Comparison of ENCODE assay signal across 19 cellular contexts in the genomic region with DNA sequence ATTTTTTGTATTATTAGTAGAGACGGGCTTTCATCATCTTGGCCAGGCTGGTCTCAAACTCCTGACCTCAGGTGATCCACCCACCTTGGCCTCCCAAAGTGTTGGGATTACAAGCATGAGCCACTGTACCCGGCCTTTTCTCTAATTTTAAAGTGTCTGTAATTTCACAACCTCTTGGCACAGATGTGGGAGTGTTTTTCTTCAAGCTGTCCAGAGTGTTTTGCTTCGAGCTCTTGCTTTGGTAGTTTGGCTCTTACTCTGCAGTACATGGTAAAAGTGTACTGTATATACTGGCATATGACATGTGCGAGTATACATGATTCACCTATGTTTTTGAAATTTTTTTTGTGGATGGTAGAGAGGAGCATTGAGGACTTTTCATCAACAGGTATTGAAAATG. TPM values are rescaled to one million over a fixed set of nuclear protein-coding genes. Genes with fewer than 3 reads are reported as not detected.
DNase-seq lines count a peak whose midpoint lies in the region; ATAC-seq, FAIRE-seq and TF ChIP-seq lines count a peak whose summit lies in the region.
"Had no signal": no experiment of that assay in that cellular context is flagged by ENCODE, and none has a peak within 500 bp of the region (broad histone marks: within the 10 kb centered on the region; RNA-seq: fewer than 3 reads in every experiment).

No MANE protein-coding gene starts in this region.

- no peak overlapping the region for H3K4me2 ChIP-seq in GM12878 (ENCODE audit: control insufficient read depth, insufficient read depth)

- FAIRE-seq in GM12878 (lab: Jason Lieb, UNC) = no peak

- no peak for TF ChIP-seq RAD21 in GM12878 (IDR thresholded peaks at IDR 0.05; ENCODE audit: insufficient read depth, low read depth, low read length)

- in situ Hi-C loops in GM12878 (cut with MboI) = loop anchor here (10.0 kb wide), 1 partner anchor 93 kb away; no protein-coding TSS in a partner anchor

- no TSS peak for BruUV-seq in GM12878 (replicated peaks; lab: Mats Ljungman, UMichigan)

- H3K9ac ChIP-seq in GM12878 (ENCODE audit: control insufficient read depth, insufficient read depth, low read length) = no peak overlapping the region

- H3K9me3 ChIP-seq in GM12878 (replicated peaks; ENCODE audit: control insufficient read depth, insufficient read depth, low read length) = no peaks in the 10 kb centered on the region
- H3K9me3 ChIP-seq: HAP-1 had no signal

- 82% methylated on average over 4 of the region's 4 CpGs for WGBS in GM12878 (ENCODE audit: insufficient coverage, insufficient replicate concordance, low lambda C conversion rate, missing lambda C conversion rate)

- H3K4me1 Mint-ChIP-seq in CD14-positive monocyte = peaks cover 78% of the 10 kb centered on the region

- H3K36me3 Mint-ChIP-seq in CD14-positive monocyte = peaks cover 84 to 93% of the 10 kb centered on the region in 2 donors

- H3K27me3 ChIP-seq in GM12878 (replicated peaks in 1 of 2; ENCODE audit: control insufficient read depth in 2 of 2, insufficient read depth in 2 of 2, low read length in 1 of 2) = no peaks in the 10 kb centered on the region

- peaks cover 0 to 6% (median 0%) of the 10 kb centered on the region in 7 donors for H3K9me3 Mint-ChIP-seq in CD14-positive monocyte

- CTCF ChIA-PET in GM12878 (lab: Yijun Ruan, JAX) = interaction anchor here (11.1 kb wide), 1 partner anchor 90 kb away, joined by 272 read pairs; no protein-coding TSS in a partner anchor

- H3K36me3 ChIP-seq in GM12878 (ENCODE audit: control insufficient read depth in 2 of 2, insufficient read depth in 2 of 2, low read length in 1 of 2) = peaks cover 15 to 50% of the 10 kb centered on the region in 2 experiments
- H3K36me3 ChIP-seq: HAP-1 had no signal

- H2AFZ ChIP-seq in GM12878 (ENCODE audit: control insufficient read depth, low read depth, low read length) = no peak overlapping the region

- peaks cover 16% of the 10 kb centered on the region for H4K20me1 ChIP-seq in GM12878 (ENCODE audit: control insufficient read depth, insufficient read depth)

- H3K27ac ChIP-seq in GM12878 (ENCODE audit: control insufficient read depth, insufficient read depth) = no peak overlapping the region
- H3K27ac ChIP-seq: C4-2B had no signal

- H3K27me3 Mint-ChIP-seq in CD14-positive monocyte (ENCODE audit: low read depth in 3 of 3) = peaks cover 0 to 4% (median 0%) of the 10 kb centered on the region in 3 donors

- H3K4me3 ChIP-seq in NB4 (ENCODE audit: low read depth, low read length) (no peak overlapping the region), GM12878 (peak overlapping the region; percentile 29; the same call in 1 of the 2 replicates), fibroblast of villous mesenchyme (ENCODE audit: low read depth, low read length) (no peak overlapping the region)
- H3K4me3 ChIP-seq: HAP-1 had no signal

- POLR2A ChIA-PET in GM12878 (lab: Charles Lee) = interaction anchor here (1.0 to 13.2 kb wide), 4 partner anchors 24 to 90 kb away, joined by 3 to 312 read pairs (median 51); no protein-coding TSS in a partner anchor

- TF ChIP-seq CTCF in CD14-positive monocyte (IDR thresholded peaks at IDR 0.05) = no peak
- no peak for TF ChIP-seq CTCF in NB4 (IDR thresholded peaks at IDR 0.05; ENCODE audit: low read depth, low read length)
- TF ChIP-seq CTCF in GM12878 (IDR thresholded peaks at IDR 0.05 in 2 of 3, conservative IDR thresholded peaks at IDR 0.05 in 1 of 3; ENCODE audit: control insufficient read depth in 2 of 3, extremely low read depth in 1 of 3, insufficient read depth in 1 of 3, low read depth in 3 of 3, low read length in 3 of 3) = no peak
- TF ChIP-seq CTCF in fibroblast of villous mesenchyme (IDR thresholded peaks at IDR 0.05; ENCODE audit: insufficient read depth, low read depth, low read length) = no peak

- ATAC-seq in GM12878 (no peak), GM18873 (IDR thresholded peaks at IDR 0.05; ENCODE audit: low FRiP score, unreplicated experiment) (no peak)

- H3K4me3 Mint-ChIP-seq in CD14-positive monocyte = peak overlapping the region in 1 of 2 donors; percentile 57

- intact Hi-C loops in CD14-positive monocyte (cut with micrococcal nuclease) = no loop called here
- intact Hi-C loops in GM12878 (cut with micrococcal nuclease; ENCODE audit: unreplicated experiment) = no loop called here

- RAD21 ChIA-PET in GM12878 (lab: Charles Lee; ENCODE audit: unreplicated experiment) = interaction anchor here (1.3 to 18.9 kb wide), 4 partner anchors 10 to 90 kb away, joined by 3 to 544 read pairs (median 128); a partner anchor contains a TSS

- H3K4me1 ChIP-seq in GM12878 (ENCODE audit: control insufficient read depth, insufficient read depth, low read length) = peaks cover 14% of the 10 kb centered on the region
- H3K4me1 ChIP-seq: HAP-1 had no signal

- H3K79me2 ChIP-seq in GM12878 (ENCODE audit: control insufficient read depth, insufficient read depth, low read length) = peaks cover 90% of the 10 kb centered on the region

- TF ChIP-seq EP300 in GM12878 (IDR thresholded peaks at IDR 0.05; ENCODE audit: borderline replicate concordance in 1 of 2, control insufficient read depth in 1 of 2, low read depth in 2 of 2, low read length in 2 of 2) = no peak

- peak overlapping the region; percentile 24 to 84 (median 76) for H3K27ac Mint-ChIP-seq in CD14-positive monocyte

- DNase-seq in CD14-positive monocyte (ENCODE audit: low spot score) = no peak
- DNase-seq in NB4 (ENCODE audit: low read depth) = peak; percentile 24
- DNase-seq in GM12878 (ENCODE audit: low read depth, low spot score) = no peak
- peak; percentile 43 for DNase-seq in fibroblast of villous mesenchyme (ENCODE audit: low read depth)
- DNase-seq in activated CD4-positive, CD25-positive, alpha-beta regulatory T cell treated with anti-CD3 and anti-CD28 coated beads, Interleukin-2, amount 50 U/mL, for 72 hours = no peak
- DNase-seq in stimulated activated CD4-positive, alpha-beta T cell treated with anti-CD3 and anti-CD28 coated beads, Interleukin-15, amount 100 ng/mL, for 24 hours = no peak
- DNase-seq: AML-193, DND-41, KG1, NCI-H1417 treated with DMSO at 0.1 percent for 48 hours, NCI-H187 treated with DMSO at 0.1 percent for 48 hours, NCI-H226, NCI-H524, NCI-H82, SHP77 had no signal

- SMC1A ChIA-PET in GM12878 (lab: Charles Lee; ENCODE audit: uncharacterized antibody, unreplicated experiment) = interaction anchor here (1.0 to 16.6 kb wide), 6 partner anchors 28 to 88 kb away, joined by 3 to 355 read pairs (median 41); no protein-coding TSS in a partner anchor

- TF ChIP-seq POLR2A in NB4 (IDR thresholded peaks at IDR 0.05; ENCODE audit: extremely low read depth, insufficient read length) = no peak
- no peak for TF ChIP-seq POLR2A in GM12878 (IDR thresholded peaks at IDR 0.05; ENCODE audit: low read depth, low read length)

TF ChIP-seq in GM12878, 131 proteins besides CTCF, POLR2A, EP300 and RAD21 (continues in another document):
- TF ChIP-seq TCF12 (IDR thresholded peaks at IDR 0.05; ENCODE audit: low read depth, low read length) (no peak), NFYA (IDR thresholded peaks at IDR 0.05; ENCODE audit: borderline replicate concordance, low read depth, low read length) (no peak)
- TF ChIP-seq, protein P1, sequence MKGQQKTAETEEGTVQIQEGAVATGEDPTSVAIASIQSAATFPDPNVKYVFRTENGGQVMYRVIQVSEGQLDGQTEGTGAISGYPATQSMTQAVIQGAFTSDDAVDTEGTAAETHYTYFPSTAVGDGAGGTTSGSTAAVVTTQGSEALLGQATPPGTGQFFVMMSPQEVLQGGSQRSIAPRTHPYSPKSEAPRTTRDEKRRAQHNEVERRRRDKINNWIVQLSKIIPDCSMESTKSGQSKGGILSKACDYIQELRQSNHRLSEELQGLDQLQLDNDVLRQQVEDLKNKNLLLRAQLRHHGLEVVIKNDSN (IDR thresholded peaks at IDR 0.05; ENCODE audit: borderline replicate concordance, extremely low read length, insufficient read depth, low read depth, low read length) = no peak

RNA-seq across cellular contexts. Expression of a gene that starts 9.8 kb away (rescaled TPM):
- polyA plus RNA-seq in CD14-positive monocyte (1,000 to 10,000 TPM; 1,724 to 1,859 TPM), GM12878 (2011; rRNA removed) (2,414 and 3,245 TPM in 2 replicates), GM12878 (2014; fragmentation: Illumina TruSeq; extraction: Trizol) (1,121 and 1,510 TPM in 2 replicates), GM12878 (2014; fragmentation: Nextera tagmentation; extraction: Ambion mirVana) (1,000 to 10,000 TPM; 1,115 to 1,176 TPM), GM12878 (2014; rRNA removed) (687 and 833 TPM in 2 replicates), GM12878 (2016; fragmentation: Nextera tagmentation; extraction: Ambion mirVana) (100 to 1,000 TPM; 382 to 384 TPM)
- 1,218 and 1,450 TPM in 2 replicates for total RNA-seq in GM12878 (2013; cell fraction: nucleolus; rRNA removed)
- total RNA-seq in GM12878 (2014; rRNA removed) (782 and 1,043 TPM in 2 replicates), GM12878 (2014; rRNA removed; fragmentation: Illumina TruSeq; extraction: Trizol) (937 and 1,023 TPM in 2 replicates), GM12878 (2021) (658 and 735 TPM in 2 replicates), fibroblast of villous mesenchyme (112 and 221 TPM in 2 replicates)
- 580 TPM for polyA plus RNA-seq in GM12878 (2011; ENCODE audit: low read depth)
- polyA plus RNA-seq in GM12878 (2011; cell fraction: cytosol; rRNA removed) = 1,183 and 1,837 TPM in 2 replicates
- polyA plus RNA-seq in GM12878 (2011; cell fraction: nucleus; rRNA removed) = 432 and 624 TPM in 2 replicates
- polyA plus RNA-seq in GM12878 (2012) = 946 and 1,192 TPM in 2 replicates
- 1,110 and 1,251 TPM in 2 replicates for polyA minus RNA-seq in GM12878 (2011; rRNA and poly(A)+ RNA removed)
- 439 and 473 TPM in 2 replicates for polyA minus RNA-seq in GM12878 (2011; cell fraction: cytosol; rRNA and poly(A)+ RNA removed)
- polyA minus RNA-seq in GM12878 (2011; cell fraction: nucleus; rRNA and poly(A)+ RNA removed) = 84.3 and 111 TPM in 2 replicates
- total RNA-seq: HT-29 had no signal

RNA-seq across cellular contexts. Expression of a gene that starts 26.2 kb away (rescaled TPM):
- 10 to 100 TPM; 42.1 to 58.3 TPM for polyA plus RNA-seq in CD14-positive monocyte
- 6.5 and 10.8 TPM in 2 replicates for total RNA-seq in GM12878 (2013; cell fraction: nucleolus; rRNA removed)
- 17.2 and 19.2 TPM in 2 replicates for total RNA-seq in GM12878 (2014; rRNA removed)
- total RNA-seq in GM12878 (2014; rRNA removed; fragmentation: Illumina TruSeq; extraction: Trizol) = 16.8 and 17.0 TPM in 2 replicates
- 26.4 and 29.0 TPM in 2 replicates for total RNA-seq in GM12878 (2021)
- polyA plus RNA-seq in GM12878 (2011; ENCODE audit: low read depth) = 10.1 TPM
- polyA plus RNA-seq in GM12878 (2011; rRNA removed) = 24.7 and 44.2 TPM in 2 replicates
- 4.7 and 5.8 TPM in 2 replicates for polyA plus RNA-seq in GM12878 (2011; cell fraction: cytosol; rRNA removed)
- polyA plus RNA-seq in GM12878 (2011; cell fraction: nucleus; rRNA removed) = 4.8 and 5.5 TPM in 2 replicates
- polyA plus RNA-seq in GM12878 (2012) = 19.2 and 25.9 TPM in 2 replicates
- 31.0 and 44.8 TPM in 2 replicates for polyA plus RNA-seq in GM12878 (2014; fragmentation: Illumina TruSeq; extraction: Trizol)
- 10 to 100 TPM; 21.3 to 30.9 TPM for polyA plus RNA-seq in GM12878 (2014; fragmentation: Nextera tagmentation; extraction: Ambion mirVana)
- polyA plus RNA-seq in GM12878 (2014; rRNA removed) = 22.4 and 23.3 TPM in 2 replicates
- 10 to 100 TPM; 70.9 to 72.3 TPM for polyA plus RNA-seq in GM12878 (2016; fragmentation: Nextera tagmentation; extraction: Ambion mirVana)
- 3.6 and 4.8 TPM in 2 replicates for polyA minus RNA-seq in GM12878 (2011; rRNA and poly(A)+ RNA removed)
- 4.9 and 9.0 TPM in 2 replicates for polyA minus RNA-seq in GM12878 (2011; cell fraction: cytosol; rRNA and poly(A)+ RNA removed)
- 1.6 TPM in 2 replicates for polyA minus RNA-seq in GM12878 (2011; cell fraction: nucleus; rRNA and poly(A)+ RNA removed)
- total RNA-seq in fibroblast of villous mesenchyme = 24.8 and 38.9 TPM in 2 replicates

Comparison
In these comparisons a context has a peak if more than half of its experiments do, and no peak if none do; other contexts are left out.
1. DNase-seq: peak in NB4 (single experiment) and fibroblast of villous mesenchyme (single experiment); none in CD14-positive monocyte (single experiment), GM12878 (single experiment), activated CD4-positive, CD25-positive, alpha-beta regulatory T cell treated with anti-CD3 and anti-CD28 coated beads, Interleukin-2, amount 50 U/mL, for 72 hours (single experiment) and stimulated activated CD4-positive, alpha-beta T cell treated with anti-CD3 and anti-CD28 coated beads, Interleukin-15, amount 100 ng/mL, for 24 hours (single experiment).